ENCODE assay signal across 23 cellular contexts in genomic region chr4:90757529-90757928, GRCh38.
"Had no signal": no experiment of that assay in that cellular context is flagged by ENCODE, and none has a peak within 500 bp of the region (broad histone marks: within the 10 kb centered on the region; RNA-seq: fewer than 3 reads in every experiment).

No MANE protein-coding gene starts in this region.

- DNase-seq: effector memory CD8-positive, alpha-beta T cell; esophagus squamous epithelium; foreskin fibroblast; glutamatergic neuron; left cardiac atrium; left ventricle myocardium superior; mucosa of descending colon; naive thymus-derived CD8-positive, alpha-beta T cell; nucleus accumbens; ovary; sigmoid colon; stimulated activated CD4-positive, alpha-beta T cell treated with anti-CD3 and anti-CD28 coated beads, Interleukin-12 subunit alpha, Interleukin-12 subunit beta, amount 100 ng/mL, for 4 hours; stimulated activated naive CD4-positive, alpha-beta T cell; stomach; substantia nigra; transverse colon had no signal

- H3K4me3 ChIP-seq: esophagus squamous epithelium, gastroesophageal sphincter, lung, mucosa of descending colon, ovary, right atrium auricular region, sigmoid colon, skin epidermis, stomach, thoracic aorta, transverse colon had no signal

- H3K4me1 ChIP-seq: esophagus squamous epithelium, gastroesophageal sphincter, right atrium auricular region, sigmoid colon, stomach, transverse colon had no signal

- ATAC-seq: effector memory CD8-positive, alpha-beta T cell; gastroesophageal sphincter; left cardiac atrium; left ventricle myocardium superior; mucosa of descending colon; naive thymus-derived CD8-positive, alpha-beta T cell had no signal

- H3K36me3 ChIP-seq: esophagus squamous epithelium, gastroesophageal sphincter, ovary, right atrium auricular region, sigmoid colon, stomach, thoracic aorta, transverse colon had no signal

- FAIRE-seq: keratinocyte had no signal

- H3K27ac ChIP-seq: epithelial cell of prostate, esophagus squamous epithelium, gastroesophageal sphincter, ovary, right atrium auricular region, sigmoid colon, skin epidermis, stomach, thoracic aorta, transverse colon had no signal

- H3K27me3 ChIP-seq: esophagus squamous epithelium, gastroesophageal sphincter, ovary, right atrium auricular region, sigmoid colon, stomach, transverse colon had no signal

- H3K9me3 ChIP-seq: esophagus squamous epithelium, gastroesophageal sphincter, mucosa of descending colon, ovary, right atrium auricular region, sigmoid colon, stomach, thoracic aorta, transverse colon had no signal
